9 cellular contexts compared by ENCODE assay signal in the genomic region with DNA sequence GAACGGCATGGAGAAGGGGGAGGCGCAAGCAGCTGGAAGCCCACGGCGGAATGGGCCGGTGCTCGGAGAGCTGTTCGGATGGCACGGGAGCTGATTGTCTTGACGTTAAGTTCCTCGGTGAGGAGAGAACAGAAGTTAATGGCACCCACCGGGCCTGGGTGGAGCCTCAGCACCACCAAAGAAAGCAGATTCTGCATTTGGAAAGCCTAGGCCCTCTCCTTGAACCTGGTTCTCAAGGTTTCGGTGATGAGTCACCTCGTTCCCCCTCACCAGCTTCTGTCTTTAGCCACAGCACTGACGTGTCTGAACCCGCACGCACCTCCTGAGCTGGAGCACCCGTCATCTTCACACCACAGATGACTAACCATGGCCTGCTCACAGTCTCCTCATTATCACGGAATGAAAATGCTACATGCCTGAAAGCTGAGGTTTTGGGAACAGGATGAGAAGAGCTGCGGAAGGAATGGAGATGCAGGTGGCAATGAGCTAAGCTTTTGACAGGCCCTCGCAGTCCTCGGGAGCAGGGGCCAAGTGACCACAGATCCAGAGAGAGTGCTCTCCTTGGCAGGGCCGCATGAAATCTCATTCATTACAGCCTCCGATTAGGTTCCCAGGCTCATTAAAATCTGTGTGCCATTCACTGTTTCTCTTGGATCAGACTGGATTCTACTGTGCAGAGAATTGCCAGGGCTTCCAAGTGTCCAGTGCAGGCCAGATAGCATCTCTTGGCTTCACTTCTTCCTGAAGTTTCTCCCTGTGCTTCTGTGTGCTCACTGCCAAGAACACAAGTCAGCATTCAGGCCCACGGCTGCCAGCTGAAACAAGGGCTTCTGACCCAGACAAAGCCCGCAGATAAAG.
DNase-seq lines count a peak whose midpoint lies in the region; ATAC-seq and TF ChIP-seq lines count a peak whose summit lies in the region.
"Had no signal": no experiment of that assay in that cellular context is flagged by ENCODE, and none has a peak within 500 bp of the region (broad histone marks: within the 10 kb centered on the region; RNA-seq: fewer than 3 reads in every experiment).

No MANE protein-coding gene starts in this region.

- no peaks in the 10 kb centered on the region for H3K9me3 ChIP-seq in thymus (ENCODE audit: control insufficient read depth)

- no peaks in the 10 kb centered on the region for H3K27me3 ChIP-seq in thymus (ENCODE audit: control insufficient read depth, insufficient read depth)
- H3K27me3 ChIP-seq: BLaER1 treated with 17β-estradiol and CSF1 and Interleukin-3, amounts not matched to agents 10 nM and 100 nM had no signal

- POLR2A ChIA-PET in MCF 10A (lab: Yijun Ruan, JAX), result interaction anchor here (0.6 to 3.0 kb wide), 27 partner anchors 14 to 138 kb away, joined by 3 to 39 read pairs (median 6); a partner anchor contains a TSS

- peaks cover 24% of the 10 kb centered on the region for H3K4me1 Mint-ChIP-seq in MCF 10A (ENCODE audit: insufficient read depth, unreplicated experiment)

- H3K4me3 Mint-ChIP-seq in MCF 10A (ENCODE audit: unreplicated experiment), result peak overlapping the region; percentile 45

- no peaks in the 10 kb centered on the region for H3K36me3 ChIP-seq in thymus (ENCODE audit: control insufficient read depth, insufficient read depth)
- H3K36me3 ChIP-seq: BLaER1 treated with 17β-estradiol and CSF1 and Interleukin-3, amounts not matched to agents 10 nM and 100 nM had no signal

- no peaks in the 10 kb centered on the region for H3K4me1 ChIP-seq in thymus (ENCODE audit: control insufficient read depth, insufficient read depth, low read length)

- CTCF ChIA-PET in MCF 10A (lab: Yijun Ruan, JAX), result interaction anchor here (0.7 to 2.6 kb wide), 11 partner anchors 18 to 137 kb away, joined by 3 to 16 read pairs (median 3); no protein-coding TSS in a partner anchor

- H3K27me3 Mint-ChIP-seq in MCF 10A (ENCODE audit: insufficient read depth, unreplicated experiment), result no peaks in the 10 kb centered on the region

- intact Hi-C loops in MCF 10A (cut with micrococcal nuclease), result loop anchor here (1.0 to 5.0 kb wide), 3 partner anchors 22 to 108 kb away; a partner anchor contains a TSS

- no peaks in the 10 kb centered on the region for H3K9me3 Mint-ChIP-seq in MCF 10A (ENCODE audit: unreplicated experiment)

- BruUV-seq in MCF 10A (replicated peaks; lab: Mats Ljungman, UMichigan), result TSS peak; percentile 47

- H3K4me3 ChIP-seq in thymus (ENCODE audit: low read length), result no peak overlapping the region
- H3K4me3 ChIP-seq: BLaER1 treated with 17β-estradiol and CSF1 and Interleukin-3, amounts not matched to agents 10 nM and 100 nM had no signal

- WGBS in thymus, result 94% methylated on average over 25 of the region's 25 CpGs

- peak overlapping the region; percentile 77 for H3K27ac ChIP-seq in thymus (ENCODE audit: low read depth)
- H3K27ac ChIP-seq: BLaER1 treated with 17β-estradiol and CSF1 and Interleukin-3, amounts not matched to agents 10 nM and 100 nM had no signal

- H3K27ac Mint-ChIP-seq in MCF 10A (ENCODE audit: low read depth, unreplicated experiment), result peak overlapping the region; percentile 97

- DNase-seq in activated T-cell treated with anti-CD3 and anti-CD28 coated beads for 24 hours (ENCODE audit: low read depth) (peak; percentile 36), M059J (ENCODE audit: low read depth) (peak; percentile 100), MCF 10A (ENCODE audit: unreplicated experiment) (peak; percentile 100), mesenteric fat pad (ENCODE audit: low spot score) (peak; percentile 68), GM19238 (ENCODE audit: insufficient read length, low spot score) (no peak)
- no peak for DNase-seq in activated T-cell treated with anti-CD3 and anti-CD28 coated beads, Interleukin-2, amount 50 U/mL, for 1 hour

- no peak for TF ChIP-seq CTCF in MCF 10A (IDR thresholded peaks at IDR 0.05; ENCODE audit: unreplicated experiment)

- no peak for ATAC-seq in GM18519 (IDR thresholded peaks at IDR 0.05; ENCODE audit: low FRiP score, unreplicated experiment)

- H3K36me3 Mint-ChIP-seq in MCF 10A (ENCODE audit: insufficient read depth, unreplicated experiment), result peaks cover 5% of the 10 kb centered on the region

Comparison
In these comparisons a context has a peak if more than half of its experiments do, and no peak if none do; other contexts are left out.
1. DNase-seq: peak in activated T-cell treated with anti-CD3 and anti-CD28 coated beads for 24 hours (single experiment), M059J (single experiment), MCF 10A (single experiment) and mesenteric fat pad (single experiment); none in activated T-cell treated with anti-CD3 and anti-CD28 coated beads, Interleukin-2, amount 50 U/mL, for 1 hour (single experiment) and GM19238 (single experiment).